ENCODE assay signal across 19 cellular contexts in genomic region chr22:27771637-27772369, GRCh38. TPM values are rescaled to one million over a fixed set of nuclear protein-coding genes. Genes with fewer than 3 reads are reported as not detected.
A peak's percentile ranks its signal among the peaks of the same experiment; 100 is the strongest.
DNase-seq lines count a peak whose midpoint lies in the region; ATAC-seq and TF ChIP-seq lines count a peak whose summit lies in the region.
"Had no signal": no experiment of that assay in that cellular context is flagged by ENCODE, and none has a peak within 500 bp of the region (broad histone marks: within the 10 kb centered on the region; RNA-seq: fewer than 3 reads in every experiment).

No MANE protein-coding gene starts in this region.

- WGBS in psoas muscle, 3 donors, result 52 to 81% (median 57%) methylated on average over 14 of the region's 14 CpGs

- no peaks in the 10 kb centered on the region for H3K9me3 ChIP-seq in psoas muscle
- H3K9me3 ChIP-seq: BLaER1 treated with 17β-estradiol and CSF1 and Interleukin-3, amounts not matched to agents 10 nM and 100 nM; SJCRH30 had no signal

- ATAC-seq in psoas muscle, result no peak
- no peak for ATAC-seq in left cardiac atrium
- no peak for ATAC-seq in natural killer cell treated with Interleukin-12 subunit alpha and Interleukin-12 subunit beta and Interleukin-15 and Interleukin-18, amount 100 ng/mL, for 72 hours
- no peak for ATAC-seq in left colon
- ATAC-seq: GM23338 had no signal

- intact Hi-C loops in psoas muscle (cut with DNase I), result no loop called here
- intact Hi-C loops in left cardiac atrium (cut with DNase I), result no loop called here
- intact Hi-C loops in left colon (cut with DNase I, micrococcal nuclease), result no loop called here

- DNase-seq in NCI-H2081 (lab: John Stamatoyannopoulos, UW) (peak; percentile 20 to 56), NCI-H2081 treated with DMSO at 0.1 percent for 48 hours (lab: John Stamatoyannopoulos, UW) (no peak), NCI-H146 treated with DMSO at 0.1 percent for 48 hours (lab: John Stamatoyannopoulos, UW; ENCODE audit: unreplicated experiment) (peak; percentile 8), caudate nucleus (lab: John Stamatoyannopoulos, UW) (peak in 4 of 61 donors; percentile 12 to 47 (median 28)), psoas muscle (no peak), left cardiac atrium (no peak), left colon (no peak)
- DNase-seq in natural killer cell treated with Interleukin-12 subunit alpha and Interleukin-12 subunit beta and Interleukin-15 and Interleukin-18, amount 100 ng/mL, for 72 hours (ENCODE audit: low spot score), result no peak
- DNase-seq: 8988T, NCI-H1048, NCI-H1930, NCI-H2227 treated with DMSO at 0.1 percent for 48 hours, NCI-H524, OCI-M1, RPMI8226, SJCRH30 had no signal

- no peaks in the 10 kb centered on the region for H3K9me3 Mint-ChIP-seq in natural killer cell treated with Interleukin-12 subunit alpha and Interleukin-12 subunit beta and Interleukin-15 and Interleukin-18, amount 100 ng/mL, for 72 hours
- H3K9me3 Mint-ChIP-seq: GM23338 had no signal

- no peak overlapping the region for H3K27ac Mint-ChIP-seq in natural killer cell treated with Interleukin-12 subunit alpha and Interleukin-12 subunit beta and Interleukin-15 and Interleukin-18, amount 100 ng/mL, for 72 hours
- H3K27ac Mint-ChIP-seq: GM23338 had no signal

- H3K27me3 ChIP-seq in psoas muscle (ENCODE audit: insufficient read depth in 3 of 3, low read length in 2 of 3), result no peaks in the 10 kb centered on the region
- H3K27me3 ChIP-seq: BLaER1 treated with 17β-estradiol and CSF1 and Interleukin-3, amounts not matched to agents 10 nM and 100 nM; SJCRH30 had no signal

- TF ChIP-seq CTCF in psoas muscle (IDR thresholded peaks at IDR 0.05), result no peak

- no peak overlapping the region for H3K4me3 ChIP-seq in psoas muscle
- H3K4me3 ChIP-seq: BLaER1 treated with 17β-estradiol and CSF1 and Interleukin-3, amounts not matched to agents 10 nM and 100 nM; GM23338; SJCRH30 had no signal

- no peaks in the 10 kb centered on the region for H3K36me3 ChIP-seq in psoas muscle (ENCODE audit: insufficient read depth in 1 of 2, low read depth in 1 of 2)
- H3K36me3 ChIP-seq: BLaER1 treated with 17β-estradiol and CSF1 and Interleukin-3, amounts not matched to agents 10 nM and 100 nM had no signal

- H3K4me1 Mint-ChIP-seq in natural killer cell treated with Interleukin-12 subunit alpha and Interleukin-12 subunit beta and Interleukin-15 and Interleukin-18, amount 100 ng/mL, for 72 hours (ENCODE audit: low read depth in 2 of 2), result no peaks in the 10 kb centered on the region

- peaks cover 25% of the 10 kb centered on the region for H3K4me1 ChIP-seq in psoas muscle

- H3K36me3 Mint-ChIP-seq in natural killer cell treated with Interleukin-12 subunit alpha and Interleukin-12 subunit beta and Interleukin-15 and Interleukin-18, amount 100 ng/mL, for 72 hours, result no peaks in the 10 kb centered on the region

- no peak overlapping the region for H3K4me3 Mint-ChIP-seq in natural killer cell treated with Interleukin-12 subunit alpha and Interleukin-12 subunit beta and Interleukin-15 and Interleukin-18, amount 100 ng/mL, for 72 hours
- H3K4me3 Mint-ChIP-seq: GM23338 had no signal

- H3K27ac ChIP-seq in caudate nucleus (ENCODE audit: low read depth, low read length) (peak overlapping the region; percentile 21), psoas muscle (peak overlapping the region; percentile 58)
- H3K27ac ChIP-seq: BLaER1 treated with 17β-estradiol and CSF1 and Interleukin-3, amounts not matched to agents 10 nM and 100 nM; KMS-11; SJCRH30 had no signal

- H3K27me3 Mint-ChIP-seq in natural killer cell treated with Interleukin-12 subunit alpha and Interleukin-12 subunit beta and Interleukin-15 and Interleukin-18, amount 100 ng/mL, for 72 hours, result peaks cover 0 to 3% of the 10 kb centered on the region in 2 donors

RNA-seq across cellular contexts. Expression of gene MN1, which starts 29.8 kb away (rescaled TPM):
- 10 to 100 TPM in 3 of 4 donors, 1 to 10 TPM in 1; 7.3 to 39.3 (median 21.3) TPM for total RNA-seq in psoas muscle
- polyA plus RNA-seq in psoas muscle, result 10 to 100 TPM in 2 of 3 donors, 1 to 10 TPM in 1; 4.3 to 17.6 (median 14.8) TPM
- 10 to 100 TPM; 12.8 to 13.1 TPM for total RNA-seq in left cardiac atrium
- 1 to 10 TPM in 1 of 2 donors, under 1 TPM in 1; 0.61 to 2.5 TPM for total RNA-seq in natural killer cell treated with Interleukin-12 subunit alpha and Interleukin-12 subunit beta and Interleukin-15 and Interleukin-18, amount 100 ng/mL, for 72 hours
- 1 to 10 TPM in 1 of 2 donors, under 1 TPM in 1; 0.92 to 2.3 TPM for total RNA-seq in left colon

Comparison
In these comparisons a context has a peak if more than half of its experiments do, and no peak if none do; other contexts are left out.
1. DNase-seq: peak in NCI-H2081 (2 of 2) and NCI-H146 treated with DMSO at 0.1 percent for 48 hours (single experiment); none in NCI-H2081 treated with DMSO at 0.1 percent for 48 hours (single experiment), psoas muscle (0 of 2), left cardiac atrium (single experiment), natural killer cell treated with Interleukin-12 subunit alpha and Interleukin-12 subunit beta and Interleukin-15 and Interleukin-18, amount 100 ng/mL, for 72 hours (single experiment) and left colon (0 of 2).